Comparison of ENCODE assay signal across 8 cellular contexts in the genomic region with DNA sequence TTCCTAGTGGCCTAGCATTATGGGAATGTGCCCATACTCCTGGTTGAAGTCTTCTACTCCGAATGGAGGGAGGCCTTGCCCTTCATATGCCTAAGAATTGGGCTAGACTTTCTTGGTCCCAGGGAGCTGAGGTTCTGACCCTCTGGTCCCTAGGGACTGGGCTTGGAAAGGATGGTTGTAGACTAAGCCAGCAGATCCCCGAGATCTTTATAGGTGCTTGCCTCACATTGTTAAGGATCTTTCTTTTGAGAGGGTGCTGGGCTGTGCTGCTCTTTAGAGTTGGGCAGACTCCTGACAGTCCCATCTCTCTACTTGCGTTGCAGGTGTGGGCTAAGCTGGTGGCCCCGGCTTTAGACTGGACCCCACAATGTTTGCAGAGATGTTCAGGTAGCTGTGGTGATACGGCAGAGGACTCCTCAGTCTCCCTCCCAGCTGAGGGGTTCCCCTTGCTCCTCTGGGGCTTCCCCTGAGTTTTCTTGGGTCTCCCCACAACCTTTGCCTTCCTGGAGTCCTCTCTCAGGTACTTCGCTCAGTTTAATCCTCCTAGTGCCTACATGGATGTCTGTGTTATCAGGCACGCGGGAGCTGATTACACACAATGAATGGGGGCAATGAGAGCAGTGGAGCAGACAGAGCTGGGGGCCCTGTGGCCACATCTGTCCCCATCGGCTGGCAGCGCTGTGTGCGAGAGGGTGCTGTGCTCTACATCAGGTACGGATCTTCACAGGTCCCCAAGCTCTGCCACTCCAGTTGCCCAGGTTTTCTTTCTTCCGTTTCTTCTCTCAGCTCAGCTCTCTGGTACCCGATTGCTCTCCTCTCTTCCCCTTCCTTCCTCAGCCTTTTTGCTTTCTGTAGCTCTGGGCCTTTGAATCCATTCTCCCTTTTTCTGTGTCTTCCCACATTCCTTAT. TPM values are rescaled to one million over a fixed set of nuclear protein-coding genes. Genes with fewer than 3 reads are reported as not detected.
DNase-seq lines count a peak whose midpoint lies in the region; ATAC-seq and TF ChIP-seq lines count a peak whose summit lies in the region.

No MANE protein-coding gene starts in this region.

- H3K27me3 Mint-ChIP-seq in CD14-positive monocyte (ENCODE audit: low read depth in 3 of 3) (peaks cover 0 to under 1% (median 0%) of the 10 kb centered on the region in 3 donors), neural crest cell (ENCODE audit: low read depth) (peaks cover 18% of the 10 kb centered on the region)

- peak overlapping the region; percentile 97 to 99 (median 99) for H3K27ac Mint-ChIP-seq in CD14-positive monocyte
- peak overlapping the region; percentile 94 for H3K27ac Mint-ChIP-seq in neural crest cell (ENCODE audit: unreplicated experiment)

- intact Hi-C loops in CD14-positive monocyte (cut with micrococcal nuclease), result loop anchor here (5.0 kb wide), 3 partner anchors 37 to 413 kb away; a partner anchor contains a TSS

- H3K36me3 Mint-ChIP-seq in CD14-positive monocyte (peaks cover 42 to 55% of the 10 kb centered on the region in 2 donors), neural crest cell (ENCODE audit: low read depth) (peaks cover 8% of the 10 kb centered on the region)

- H3K9me3 Mint-ChIP-seq in CD14-positive monocyte (peaks cover 0 to 2% (median 0%) of the 10 kb centered on the region in 7 donors), neural crest cell (no peaks in the 10 kb centered on the region)

- no peak for ATAC-seq in GM21360 (IDR thresholded peaks at IDR 0.05; ENCODE audit: unreplicated experiment)
- no peak for ATAC-seq in HG02884 (IDR thresholded peaks at IDR 0.05; ENCODE audit: unreplicated experiment)
- ATAC-seq in GM18520 (IDR thresholded peaks at IDR 0.05; ENCODE audit: unreplicated experiment), result no peak

- H3K4me1 Mint-ChIP-seq in CD14-positive monocyte, result peaks cover 37% of the 10 kb centered on the region
- H3K4me1 Mint-ChIP-seq in neural crest cell, result peaks cover 47% of the 10 kb centered on the region

- TF ChIP-seq CTCF in CD14-positive monocyte (IDR thresholded peaks at IDR 0.05), result no peak
- TF ChIP-seq CTCF in neural crest cell (conservative IDR thresholded peaks at IDR 0.05), result no peak

- H3K4me3 Mint-ChIP-seq in CD14-positive monocyte, result peak overlapping the region; percentile 99
- peak overlapping the region; percentile 97 for H3K4me3 Mint-ChIP-seq in neural crest cell

- no peak for DNase-seq in CD14-positive monocyte (ENCODE audit: low spot score)
- peak; percentile 47 for DNase-seq in NCI-H69 (lab: John Stamatoyannopoulos, UW)
- DNase-seq in ecto neural progenitor cell (ENCODE audit: low spot score), result peak; percentile 54
- DNase-seq in neural crest cell (ENCODE audit: low read depth, low spot score), result no peak
- no peak for DNase-seq in NCI-H748 treated with DMSO at 0.1 percent for 48 hours (lab: John Stamatoyannopoulos, UW)

RNA-seq across cellular contexts. Expression of a gene that starts 1.3 kb away (rescaled TPM):
- polyA plus RNA-seq in CD14-positive monocyte, result 1 to 10 TPM; 2.4 to 2.6 TPM
- total RNA-seq in neural crest cell, result 90.4 and 91.3 TPM in 2 replicates

RNA-seq across cellular contexts. Expression of a gene that starts 3.6 kb away (rescaled TPM):
- polyA plus RNA-seq in CD14-positive monocyte, result 1 to 10 TPM; 9.3 to 9.4 TPM
- 14.1 and 15.0 TPM in 2 replicates for total RNA-seq in neural crest cell

RNA-seq across cellular contexts. Expression of a gene that starts 23.0 kb away (rescaled TPM):
- 10 to 100 TPM; 72.8 to 82.2 TPM for polyA plus RNA-seq in CD14-positive monocyte
- 133 and 138 TPM in 2 replicates for total RNA-seq in neural crest cell

RNA-seq across cellular contexts. Expression of a gene that starts 25.9 kb away (rescaled TPM):
- not detected for polyA plus RNA-seq in CD14-positive monocyte
- total RNA-seq in neural crest cell, result 16.9 and 20.8 TPM in 2 replicates

RNA-seq across cellular contexts. Expression of a gene that starts 36.1 kb away (rescaled TPM):
- 10 to 100 TPM; 63.5 to 79.8 TPM for polyA plus RNA-seq in CD14-positive monocyte
- 257 and 267 TPM in 2 replicates for total RNA-seq in neural crest cell

Comparison
In these comparisons a context has a peak if more than half of its experiments do, and no peak if none do; other contexts are left out.
1. DNase-seq: peak in NCI-H69 (single experiment) and ecto neural progenitor cell (single experiment); none in CD14-positive monocyte (single experiment), neural crest cell (single experiment) and NCI-H748 treated with DMSO at 0.1 percent for 48 hours (single experiment).